22 cellular contexts compared by ENCODE assay signal in the genomic region with DNA sequence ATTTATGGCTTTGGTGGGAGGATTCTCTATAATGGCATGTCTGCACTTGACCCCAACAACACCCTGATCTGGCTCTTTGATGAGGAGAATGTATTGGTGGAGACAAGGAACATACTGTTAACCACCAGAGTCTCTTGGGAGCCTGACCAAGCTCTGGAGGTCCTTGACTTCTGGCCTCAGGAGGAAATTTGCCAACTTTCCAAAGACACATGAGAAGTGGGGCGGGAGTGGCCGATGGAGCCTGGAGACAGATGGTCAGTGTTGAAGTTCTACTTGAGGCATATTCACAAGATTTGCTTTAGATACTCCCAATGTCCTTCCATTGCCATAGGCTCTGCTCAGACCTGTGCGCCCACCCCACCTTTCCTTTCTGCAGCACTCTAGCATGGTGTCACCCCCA.
"Had no signal": no experiment of that assay in that cellular context is flagged by ENCODE, and none has a peak within 500 bp of the region (broad histone marks: within the 10 kb centered on the region; RNA-seq: fewer than 3 reads in every experiment).

No MANE protein-coding gene starts in this region.

- H3K27ac ChIP-seq: brain microvascular endothelial cell, left ventricle myocardium inferior, skin epidermis, tibial nerve had no signal

- H3K9me3 ChIP-seq: left ventricle myocardium inferior, tibial nerve had no signal

- H3K27me3 Mint-ChIP-seq: activated CD4-positive, alpha-beta T cell treated with anti-CD3 and anti-CD28 coated beads for 36 hours; progenitor cell of endocrine pancreas; stimulated activated naive CD8-positive, alpha-beta T cell treated with anti-CD3 and anti-CD28 coated beads, Interleukin-15, amount 100 ng/mL, for 72 hours had no signal

- H3K4me3 Mint-ChIP-seq: activated B cell treated with CpG ODN at 0.5 μM for 24 hours; activated CD4-positive, alpha-beta T cell treated with anti-CD3 and anti-CD28 coated beads for 36 hours; activated naive CD4-positive, alpha-beta T cell treated with anti-CD3 and anti-CD28 coated beads for 36 hours; activated T-cell treated with anti-CD3 and anti-CD28 coated beads, Interleukin-2, amount 50 U/mL, for 4 hours; neural crest cell; stimulated activated effector memory CD8-positive, alpha-beta T cell treated with anti-CD3 and anti-CD28 coated beads, Interleukin-12 subunit alpha, Interleukin-12 subunit beta, amount 100 ng/mL, for 72 hours; stimulated activated naive CD8-positive, alpha-beta T cell treated with anti-CD3 and anti-CD28 coated beads, Interleukin-15, amount 100 ng/mL, for 72 hours had no signal

- H3K4me1 Mint-ChIP-seq: activated B cell treated with CpG ODN at 0.5 μM for 24 hours; activated CD4-positive, alpha-beta T cell treated with anti-CD3 and anti-CD28 coated beads for 36 hours; neural crest cell had no signal

- ATAC-seq: activated CD4-positive, alpha-beta T cell treated with anti-CD3 and anti-CD28 coated beads for 36 hours; activated T-cell treated with anti-CD3 and anti-CD28 coated beads, Interleukin-2, amount 50 U/mL, for 4 hours; stimulated activated effector memory CD8-positive, alpha-beta T cell treated with anti-CD3 and anti-CD28 coated beads, Interleukin-12 subunit alpha, Interleukin-12 subunit beta, amount 100 ng/mL, for 72 hours; stimulated activated naive CD8-positive, alpha-beta T cell treated with anti-CD3 and anti-CD28 coated beads, Interleukin-15, amount 100 ng/mL, for 72 hours had no signal

- H3K4me3 ChIP-seq: left ventricle myocardium inferior, skin epidermis, tibial nerve had no signal

- H3K9me3 Mint-ChIP-seq: activated B cell treated with CpG ODN at 0.5 μM for 24 hours; activated naive CD4-positive, alpha-beta T cell treated with anti-CD3 and anti-CD28 coated beads for 36 hours; activated T-cell treated with anti-CD3 and anti-CD28 coated beads, Interleukin-2, amount 50 U/mL, for 4 hours; neural crest cell; stimulated activated effector memory CD8-positive, alpha-beta T cell treated with anti-CD3 and anti-CD28 coated beads, Interleukin-12 subunit alpha, Interleukin-12 subunit beta, amount 100 ng/mL, for 72 hours; stimulated activated naive CD8-positive, alpha-beta T cell treated with anti-CD3 and anti-CD28 coated beads, Interleukin-15, amount 100 ng/mL, for 72 hours had no signal

- H3K36me3 Mint-ChIP-seq: stimulated activated effector memory CD8-positive, alpha-beta T cell treated with anti-CD3 and anti-CD28 coated beads, Interleukin-12 subunit alpha, Interleukin-12 subunit beta, amount 100 ng/mL, for 72 hours had no signal

- H3K27ac Mint-ChIP-seq: activated B cell treated with CpG ODN at 0.5 μM for 24 hours; activated CD4-positive, alpha-beta T cell treated with anti-CD3 and anti-CD28 coated beads for 36 hours; activated naive CD4-positive, alpha-beta T cell treated with anti-CD3 and anti-CD28 coated beads for 36 hours; progenitor cell of endocrine pancreas; stimulated activated effector memory CD8-positive, alpha-beta T cell treated with anti-CD3 and anti-CD28 coated beads, Interleukin-12 subunit alpha, Interleukin-12 subunit beta, amount 100 ng/mL, for 72 hours; stimulated activated naive CD8-positive, alpha-beta T cell treated with anti-CD3 and anti-CD28 coated beads, Interleukin-15, amount 100 ng/mL, for 72 hours had no signal

- DNase-seq: activated B cell treated with CpG ODN at 0.5 μM for 24 hours; activated CD4-positive, alpha-beta T cell treated with anti-CD3 and anti-CD28 coated beads for 36 hours; activated CD4-positive, alpha-beta T cell treated with anti-CD3 and anti-CD28 coated beads, Interleukin-2, amount 50 U/mL, for 4 hours; activated CD8-positive, alpha-beta memory T cell treated with anti-CD3 and anti-CD28 coated beads, Interleukin-2, amount 50 U/mL, for 48 hours; activated naive CD4-positive, alpha-beta T cell treated with anti-CD3 and anti-CD28 coated beads for 36 hours; activated T-cell treated with anti-CD3 and anti-CD28 coated beads, Interleukin-2, amount 50 U/mL, for 4 hours; aorta; brain microvascular endothelial cell; caudate nucleus; dermis blood vessel endothelial cell; effector CD8-positive, alpha-beta T cell; foreskin melanocyte; left ventricle myocardium inferior; mammary epithelial cell; stimulated activated CD4-positive, alpha-beta T cell treated with anti-CD3 and anti-CD28 coated beads, Interleukin-2, amount 100 ng/mL, for 24 hours; stimulated activated naive CD8-positive, alpha-beta T cell treated with anti-CD3 and anti-CD28 coated beads, Interleukin-15, amount 100 ng/mL, for 72 hours; T1000 had no signal

- H3K27me3 ChIP-seq: brain microvascular endothelial cell, tibial nerve had no signal

- H3K36me3 ChIP-seq: brain microvascular endothelial cell, left ventricle myocardium inferior, tibial nerve had no signal

- H3K4me1 ChIP-seq: left ventricle myocardium inferior had no signal
